In genomic region chr3:128195802-128196201, GRCh38 we compare ENCODE assay signal across 1 cellular context.
TF ChIP-seq lines count a peak whose summit lies in the region.

No MANE protein-coding gene starts in this region.

TF ChIP-seq in WTC11, 78 proteins besides CTCF, POLR2A, EP300 and RAD21 (continued from another document):
- no peak for TF ChIP-seq AFF4 (CRISPR knock-in tag; IDR thresholded peaks at IDR 0.05; ENCODE audit: borderline replicate concordance)
- TF ChIP-seq CDX4 (CRISPR knock-in tag; IDR thresholded peaks at IDR 0.05; ENCODE audit: borderline replicate concordance) = no peak
- TF ChIP-seq STAT6 (CRISPR knock-in tag; conservative IDR thresholded peaks at IDR 0.05; ENCODE audit: low read depth) = no peak
- no peak for TF ChIP-seq ZMAT4 (CRISPR knock-in tag; IDR thresholded peaks at IDR 0.05)
- no peak for TF ChIP-seq RORB (CRISPR knock-in tag; IDR thresholded peaks at IDR 0.05)
- no peak for TF ChIP-seq AR (CRISPR knock-in tag; IDR thresholded peaks at IDR 0.05)
- no peak for TF ChIP-seq ZNF219 (CRISPR knock-in tag; IDR thresholded peaks at IDR 0.05; ENCODE audit: borderline replicate concordance)
- no peak for TF ChIP-seq MAX (CRISPR knock-in tag; IDR thresholded peaks at IDR 0.05)
- TF ChIP-seq ZBTB21 (CRISPR knock-in tag; IDR thresholded peaks at IDR 0.05; ENCODE audit: borderline replicate concordance) = no peak
- TF ChIP-seq NFYB (CRISPR knock-in tag; conservative IDR thresholded peaks at IDR 0.05; ENCODE audit: low read depth) = no peak
- TF ChIP-seq TEAD1 (CRISPR knock-in tag; IDR thresholded peaks at IDR 0.05) = no peak
- TF ChIP-seq E2F5 (CRISPR knock-in tag; IDR thresholded peaks at IDR 0.05) = no peak
- TF ChIP-seq SMAD4 (CRISPR knock-in tag; IDR thresholded peaks at IDR 0.05) = no peak
- no peak for TF ChIP-seq ARID4B (CRISPR knock-in tag; IDR thresholded peaks at IDR 0.05; ENCODE audit: borderline replicate concordance)
- TF ChIP-seq NR2C2 (CRISPR knock-in tag; IDR thresholded peaks at IDR 0.05) = no peak
- TF ChIP-seq ZNF121 (CRISPR knock-in tag; IDR thresholded peaks at IDR 0.05) = no peak
